ENCODE assay signal across 18 cellular contexts in the genomic region with DNA sequence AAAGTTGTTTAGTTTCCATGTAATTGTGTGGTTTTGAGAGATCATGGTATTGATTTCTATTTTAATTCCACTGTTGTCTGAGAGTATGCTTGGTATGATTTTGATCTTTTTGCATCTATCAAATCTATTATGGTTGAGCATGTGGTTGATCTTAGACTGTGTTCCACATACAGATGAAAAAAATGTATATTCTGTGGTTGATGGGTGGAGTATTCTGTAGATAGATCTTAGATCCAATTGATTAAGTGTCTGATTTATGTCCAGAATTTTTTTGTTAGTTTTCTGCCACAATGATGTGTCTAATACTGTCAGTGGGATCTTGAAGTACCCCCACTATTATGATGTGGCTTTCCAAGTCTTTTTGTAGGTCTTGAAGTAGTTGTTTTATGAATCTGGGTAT.
DNase-seq lines count a peak whose midpoint lies in the region; ATAC-seq and FAIRE-seq lines count a peak whose summit lies in the region.
"Had no signal": no experiment of that assay in that cellular context is flagged by ENCODE, and none has a peak within 500 bp of the region (broad histone marks: within the 10 kb centered on the region; RNA-seq: fewer than 3 reads in every experiment).

No MANE protein-coding gene starts in this region.

- H3K9me3 Mint-ChIP-seq in activated naive CD4-positive, alpha-beta T cell treated with anti-CD3 and anti-CD28 coated beads, Interleukin-2, amount 10 ng/mL, durations not matched to agents 7 days and 5 days = peaks cover 51% of the 10 kb centered on the region
- peaks cover 32% of the 10 kb centered on the region for H3K9me3 Mint-ChIP-seq in activated naive CD4-positive, alpha-beta T cell treated with anti-CD3 and anti-CD28 coated beads for 36 hours
- peaks cover 23 to 39% (median 27%) of the 10 kb centered on the region in 3 donors for H3K9me3 Mint-ChIP-seq in T-cell
- peaks cover 32% of the 10 kb centered on the region for H3K9me3 Mint-ChIP-seq in activated naive CD8-positive, alpha-beta T cell treated with anti-CD3 and anti-CD28 coated beads, Interleukin-2, amount 50 U/mL, for 24 hours

- peak in 2 of 4 experiments; percentile 26 to 41 for ATAC-seq in T-cell (replicated peaks in 1 of 4)
- ATAC-seq in activated naive CD8-positive, alpha-beta T cell treated with anti-CD3 and anti-CD28 coated beads, Interleukin-2, amount 50 U/mL, for 24 hours = no peak
- no peak for ATAC-seq in HG03571 (IDR thresholded peaks at IDR 0.05; ENCODE audit: unreplicated experiment)

- POLR2A ChIA-PET in T-cell (lab: Charles Lee) = interaction anchor here (0.7 to 1.1 kb wide), 2 partner anchors 62 to 63 kb away, joined by 3 to 4 read pairs; no protein-coding TSS in a partner anchor

- no peaks in the 10 kb centered on the region for H3K27me3 Mint-ChIP-seq in activated naive CD4-positive, alpha-beta T cell treated with anti-CD3 and anti-CD28 coated beads, Interleukin-2, amount 10 ng/mL, durations not matched to agents 7 days and 5 days
- no peaks in the 10 kb centered on the region for H3K27me3 Mint-ChIP-seq in activated naive CD4-positive, alpha-beta T cell treated with anti-CD3 and anti-CD28 coated beads for 36 hours (ENCODE audit: low read depth)
- H3K27me3 Mint-ChIP-seq in T-cell = no peaks in the 10 kb centered on the region
- no peaks in the 10 kb centered on the region for H3K27me3 Mint-ChIP-seq in activated naive CD8-positive, alpha-beta T cell treated with anti-CD3 and anti-CD28 coated beads, Interleukin-2, amount 50 U/mL, for 24 hours

- DNase-seq in activated naive CD4-positive, alpha-beta T cell treated with anti-CD3 and anti-CD28 coated beads, Interleukin-2, amount 10 ng/mL, durations not matched to agents 7 days and 5 days = no peak
- no peak for DNase-seq in activated naive CD4-positive, alpha-beta T cell treated with anti-CD3 and anti-CD28 coated beads for 36 hours
- DNase-seq in T-cell (no peak), GM19239 (ENCODE audit: insufficient read length, low spot score) (no peak)
- DNase-seq in activated naive CD8-positive, alpha-beta T cell treated with anti-CD3 and anti-CD28 coated beads, Interleukin-2, amount 50 U/mL, for 24 hours = no peak
- DNase-seq in activated CD8-positive, alpha-beta memory T cell treated with anti-CD3 and anti-CD28 coated beads for 24 hours = no peak
- DNase-seq: DMS79 treated with DMSO at 0.1 percent for 48 hours, Kasumi-1, MM.1S, NCI-H1092 treated with DMSO at 0.1 percent for 48 hours, NCI-H2081 treated with DMSO at 0.1 percent for 48 hours, NCI-H510A treated with DMSO at 0.1 percent for 48 hours, NCI-H82, PC-9 had no signal

- peak overlapping the region; percentile 83 for H3K27ac Mint-ChIP-seq in activated naive CD4-positive, alpha-beta T cell treated with anti-CD3 and anti-CD28 coated beads, Interleukin-2, amount 10 ng/mL, durations not matched to agents 7 days and 5 days
- H3K27ac Mint-ChIP-seq in activated naive CD4-positive, alpha-beta T cell treated with anti-CD3 and anti-CD28 coated beads for 36 hours = no peak overlapping the region
- H3K27ac Mint-ChIP-seq in T-cell = peak overlapping the region; percentile 93 to 96
- H3K27ac Mint-ChIP-seq in activated naive CD8-positive, alpha-beta T cell treated with anti-CD3 and anti-CD28 coated beads, Interleukin-2, amount 50 U/mL, for 24 hours = peak overlapping the region; percentile 14
- H3K27ac Mint-ChIP-seq: IgD-negative memory B cell had no signal

- intact Hi-C loops in activated naive CD4-positive, alpha-beta T cell treated with anti-CD3 and anti-CD28 coated beads for 36 hours (cut with micrococcal nuclease) = loop anchor here (1.0 kb wide), 1 partner anchor 13 kb away; no protein-coding TSS in a partner anchor

- H3K4me1 Mint-ChIP-seq in activated naive CD4-positive, alpha-beta T cell treated with anti-CD3 and anti-CD28 coated beads, Interleukin-2, amount 10 ng/mL, durations not matched to agents 7 days and 5 days = peaks cover 62% of the 10 kb centered on the region
- H3K4me1 Mint-ChIP-seq in activated naive CD4-positive, alpha-beta T cell treated with anti-CD3 and anti-CD28 coated beads for 36 hours (ENCODE audit: low read depth) = peaks cover 53% of the 10 kb centered on the region
- peaks cover 61 to 67% (median 65%) of the 10 kb centered on the region in 3 donors for H3K4me1 Mint-ChIP-seq in T-cell
- H3K4me1 Mint-ChIP-seq in activated naive CD8-positive, alpha-beta T cell treated with anti-CD3 and anti-CD28 coated beads, Interleukin-2, amount 50 U/mL, for 24 hours = peaks cover 54% of the 10 kb centered on the region

- peaks cover 45% of the 10 kb centered on the region for H3K36me3 Mint-ChIP-seq in activated naive CD4-positive, alpha-beta T cell treated with anti-CD3 and anti-CD28 coated beads, Interleukin-2, amount 10 ng/mL, durations not matched to agents 7 days and 5 days
- H3K36me3 Mint-ChIP-seq in activated naive CD4-positive, alpha-beta T cell treated with anti-CD3 and anti-CD28 coated beads for 36 hours (ENCODE audit: low read depth) = peaks cover 8% of the 10 kb centered on the region
- H3K36me3 Mint-ChIP-seq in T-cell = peaks cover 25% of the 10 kb centered on the region
- H3K36me3 Mint-ChIP-seq in activated naive CD8-positive, alpha-beta T cell treated with anti-CD3 and anti-CD28 coated beads, Interleukin-2, amount 50 U/mL, for 24 hours (ENCODE audit: low read depth) = peaks cover 3% of the 10 kb centered on the region
- H3K36me3 Mint-ChIP-seq: IgD-negative memory B cell had no signal

- CTCF ChIA-PET in activated naive CD4-positive, alpha-beta T cell treated with anti-CD3 and anti-CD28 coated beads, Interleukin-2, amount 10 ng/mL, durations not matched to agents 7 days and 5 days (lab: Charles Lee) = interaction anchor here (1.3 kb wide), 1 partner anchor 9 kb away, joined by 5 read pairs; no protein-coding TSS in a partner anchor
- CTCF ChIA-PET in activated naive CD4-positive, alpha-beta T cell treated with anti-CD3 and anti-CD28 coated beads for 36 hours (lab: Charles Lee) = no interaction called here
- CTCF ChIA-PET in T-cell (lab: Charles Lee) = no interaction called here

- FAIRE-seq in GM19239 (lab: Jason Lieb, UNC) = no peak
- FAIRE-seq: D721Med, HTR-8/SVneo had no signal

- no peak overlapping the region for H3K4me3 Mint-ChIP-seq in activated naive CD4-positive, alpha-beta T cell treated with anti-CD3 and anti-CD28 coated beads, Interleukin-2, amount 10 ng/mL, durations not matched to agents 7 days and 5 days
- no peak overlapping the region for H3K4me3 Mint-ChIP-seq in activated naive CD4-positive, alpha-beta T cell treated with anti-CD3 and anti-CD28 coated beads for 36 hours
- H3K4me3 Mint-ChIP-seq in T-cell = peak overlapping the region in 1 of 3 donors; percentile 57
- no peak overlapping the region for H3K4me3 Mint-ChIP-seq in activated naive CD8-positive, alpha-beta T cell treated with anti-CD3 and anti-CD28 coated beads, Interleukin-2, amount 50 U/mL, for 24 hours
- H3K4me3 Mint-ChIP-seq: IgD-negative memory B cell had no signal
